Comparison of ENCODE assay signal across 8 cellular contexts in the genomic region with DNA sequence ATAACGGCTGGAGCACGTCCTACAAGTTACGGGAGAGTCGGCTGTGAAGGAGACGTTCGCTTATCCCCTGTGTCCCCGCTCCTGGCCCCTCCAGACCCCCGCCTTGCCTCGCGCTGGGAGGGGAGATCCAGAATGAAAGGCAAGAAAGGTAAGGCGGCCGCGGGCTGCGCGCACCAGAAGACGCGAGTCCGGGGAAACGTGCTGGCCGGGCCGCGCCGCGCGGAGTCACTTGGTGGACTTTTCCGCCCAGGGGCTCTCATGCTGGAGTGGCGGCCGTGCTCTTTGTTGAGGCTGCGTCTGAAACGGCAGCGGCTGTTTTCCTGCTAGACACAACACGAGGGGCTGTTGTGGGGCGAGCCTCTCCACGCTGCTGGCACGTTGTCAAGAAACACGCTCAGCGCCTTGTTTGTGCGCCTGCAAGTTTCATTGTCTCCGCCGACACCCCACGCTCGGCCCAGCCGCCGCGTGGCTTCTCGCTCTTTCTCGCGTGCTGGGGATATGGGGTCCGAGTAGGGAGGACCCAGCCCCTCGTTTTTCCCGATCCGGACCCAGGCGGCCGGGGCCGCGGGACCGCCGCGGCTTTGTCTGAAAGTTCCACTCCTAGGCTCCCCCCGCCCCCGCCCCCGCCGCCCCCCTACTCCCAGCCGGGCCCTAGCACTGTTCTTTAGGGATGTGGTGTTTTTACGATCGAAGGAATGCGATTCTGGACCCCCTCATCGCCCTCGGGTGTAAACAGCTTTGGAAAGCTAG. TPM values are rescaled to one million over a fixed set of nuclear protein-coding genes. Genes with fewer than 3 reads are reported as not detected.
DNase-seq lines count a peak whose midpoint lies in the region; ATAC-seq, FAIRE-seq and TF ChIP-seq lines count a peak whose summit lies in the region.

No MANE protein-coding gene starts in this region.

- no peaks in the 10 kb centered on the region for H3K9me3 ChIP-seq in SK-N-MC (ENCODE audit: low read depth, low read length)
- no peaks in the 10 kb centered on the region for H3K9me3 ChIP-seq in heart left ventricle

- H3K27ac ChIP-seq in SK-N-MC (peak overlapping the region; percentile 97), heart left ventricle (peak overlapping the region; percentile 92 to 100 (median 97)), urinary bladder (ENCODE audit: low read depth) (peak overlapping the region; percentile 100)

- intact Hi-C loops in heart left ventricle (cut with DNase I) = loop anchor here in 7 of 10 donors (2.0 to 10.0 kb wide), 8 partner anchors 142 to 438 kb away; a partner anchor contains a TSS

- 0 to 1% (median 0%) methylated on average over 51 to 69 of the region's 69 CpGs for WGBS in heart left ventricle, 4 donors
- under 1% methylated on average over 69 of the region's 69 CpGs for WGBS in urinary bladder

- DNase-seq in NCI-H1436 (lab: John Stamatoyannopoulos, UW) (peak; percentile 11), NCI-H1436 treated with DMSO at 0.1 percent for 48 hours (lab: John Stamatoyannopoulos, UW) (no peak), SK-N-MC (ENCODE audit: low read depth, low spot score) (no peak), heart left ventricle (peak; percentile 73 to 86 (median 78)), progenitor cell of endocrine pancreas (ENCODE audit: low spot score, unreplicated experiment) (no peak), GM12892 (ENCODE audit: insufficient read length) (no peak)
- DNase-seq in activated naive CD8-positive, alpha-beta T cell treated with anti-CD3 and anti-CD28 coated beads, Interleukin-2, amount 10 ng/mL, durations not matched to agents 7 days and 5 days = peak; percentile 68

- H3K4me3 ChIP-seq in SK-N-MC (peak overlapping the region; percentile 80), heart left ventricle (peak overlapping the region; percentile 65 to 93 (median 78)), urinary bladder (ENCODE audit: low read depth, low read length) (peak overlapping the region; percentile 83)

- no peak for ATAC-seq in activated naive CD8-positive, alpha-beta T cell treated with anti-CD3 and anti-CD28 coated beads, Interleukin-2, amount 10 ng/mL, durations not matched to agents 7 days and 5 days (ENCODE audit: low read depth)
- peak in 1 of 4 donors; percentile 2 for ATAC-seq in heart left ventricle

- TF ChIP-seq POLR2A in heart left ventricle (IDR thresholded peaks at IDR 0.05) (no peak), GM12892 (IDR thresholded peaks at IDR 0.05; ENCODE audit: low read depth, low read length) (no peak)

- no peaks in the 10 kb centered on the region for H3K27me3 ChIP-seq in heart left ventricle

- peak overlapping the region; percentile 81 for H3K4me3 Mint-ChIP-seq in activated naive CD8-positive, alpha-beta T cell treated with anti-CD3 and anti-CD28 coated beads, Interleukin-2, amount 10 ng/mL, durations not matched to agents 7 days and 5 days
- peak overlapping the region; percentile 96 for H3K4me3 Mint-ChIP-seq in progenitor cell of endocrine pancreas (ENCODE audit: low read depth)

- no peaks in the 10 kb centered on the region for H3K27me3 Mint-ChIP-seq in activated naive CD8-positive, alpha-beta T cell treated with anti-CD3 and anti-CD28 coated beads, Interleukin-2, amount 10 ng/mL, durations not matched to agents 7 days and 5 days
- H3K27me3 Mint-ChIP-seq in progenitor cell of endocrine pancreas = no peaks in the 10 kb centered on the region

- no peak for FAIRE-seq in GM12892 (lab: Jason Lieb, UNC)

- TF ChIP-seq CTCF in heart left ventricle (IDR thresholded peaks at IDR 0.05) (peak in 1 of 12 donors; percentile 7), progenitor cell of endocrine pancreas (IDR thresholded peaks at IDR 0.05; ENCODE audit: unreplicated experiment) (no peak)

- H3K4me1 ChIP-seq in heart left ventricle = peaks cover 0 to 40% (median 24%) of the 10 kb centered on the region in 12 donors
- no peaks in the 10 kb centered on the region for H3K4me1 ChIP-seq in urinary bladder (ENCODE audit: insufficient read depth)

- H3K9me3 Mint-ChIP-seq in activated naive CD8-positive, alpha-beta T cell treated with anti-CD3 and anti-CD28 coated beads, Interleukin-2, amount 10 ng/mL, durations not matched to agents 7 days and 5 days = no peaks in the 10 kb centered on the region
- H3K9me3 Mint-ChIP-seq in progenitor cell of endocrine pancreas (ENCODE audit: low read depth) = no peaks in the 10 kb centered on the region

- H3K9ac ChIP-seq in SK-N-MC (ENCODE audit: insufficient read length) = peak overlapping the region; percentile 93

- H3K4me1 Mint-ChIP-seq in activated naive CD8-positive, alpha-beta T cell treated with anti-CD3 and anti-CD28 coated beads, Interleukin-2, amount 10 ng/mL, durations not matched to agents 7 days and 5 days = peaks cover 26% of the 10 kb centered on the region
- peaks cover 44% of the 10 kb centered on the region for H3K4me1 Mint-ChIP-seq in progenitor cell of endocrine pancreas (ENCODE audit: low read depth)

- H3K36me3 ChIP-seq in SK-N-MC (ENCODE audit: insufficient read depth, low read length) = peaks cover 1% of the 10 kb centered on the region; the same call in 1 of the 2 replicates
- no peaks in the 10 kb centered on the region for H3K36me3 ChIP-seq in heart left ventricle
- H3K36me3 ChIP-seq in urinary bladder (ENCODE audit: insufficient read depth) = no peaks in the 10 kb centered on the region

- H3K27ac Mint-ChIP-seq in activated naive CD8-positive, alpha-beta T cell treated with anti-CD3 and anti-CD28 coated beads, Interleukin-2, amount 10 ng/mL, durations not matched to agents 7 days and 5 days = peak overlapping the region; percentile 82
- peak overlapping the region; percentile 98 for H3K27ac Mint-ChIP-seq in progenitor cell of endocrine pancreas

- no peaks in the 10 kb centered on the region for H3K36me3 Mint-ChIP-seq in activated naive CD8-positive, alpha-beta T cell treated with anti-CD3 and anti-CD28 coated beads, Interleukin-2, amount 10 ng/mL, durations not matched to agents 7 days and 5 days
- peaks cover 3% of the 10 kb centered on the region for H3K36me3 Mint-ChIP-seq in progenitor cell of endocrine pancreas (ENCODE audit: insufficient read depth)

- POLR2A ChIA-PET in activated naive CD8-positive, alpha-beta T cell treated with anti-CD3 and anti-CD28 coated beads, Interleukin-2, amount 10 ng/mL, durations not matched to agents 7 days and 5 days (lab: Charles Lee) = interaction anchor here (0.6 to 4.8 kb wide), 3 partner anchors 11 to 153 kb away, joined by 4 to 36 read pairs (median 4); no protein-coding TSS in a partner anchor

RNA-seq across cellular contexts. Expression of a gene that starts 0.6 kb away (rescaled TPM):
- total RNA-seq in activated naive CD8-positive, alpha-beta T cell treated with anti-CD3 and anti-CD28 coated beads, Interleukin-2, amount 10 ng/mL, durations not matched to agents 7 days and 5 days = 10 to 100 TPM; 35.6 to 39.5 TPM
- 10 to 100 TPM in 7 of 9 donors, 1 to 10 TPM in 2; 5.0 to 33.5 (median 15.4) TPM for total RNA-seq in heart left ventricle
- polyA plus RNA-seq in heart left ventricle = 10 to 100 TPM in 1 of 2 donors, 1 to 10 TPM in 1; 8.8 to 37.5 TPM
- 111 and 112 TPM in 2 replicates for total RNA-seq in progenitor cell of endocrine pancreas
- total RNA-seq in urinary bladder = 82.6 TPM
- polyA plus RNA-seq in urinary bladder = 64.0 TPM
- 0.53 TPM for polyA plus RNA-seq in GM12892 (2012; ENCODE audit: missing spikeins)

Comparison
In these comparisons a context has a peak if more than half of its experiments do, and no peak if none do; other contexts are left out.
1. DNase-seq: peak in NCI-H1436 (single experiment), activated naive CD8-positive, alpha-beta T cell treated with anti-CD3 and anti-CD28 coated beads, Interleukin-2, amount 10 ng/mL, durations not matched to agents 7 days and 5 days (single experiment) and heart left ventricle (5 of 5); none in NCI-H1436 treated with DMSO at 0.1 percent for 48 hours (single experiment), SK-N-MC (single experiment), progenitor cell of endocrine pancreas (single experiment) and GM12892 (single experiment).
2. Peak in every context shown above with its lines, with median percentiles within 50 percentile points of each other: H3K27ac ChIP-seq and H3K4me3 ChIP-seq.